ENCODE assay signal across 9 cellular contexts in the genomic region with DNA sequence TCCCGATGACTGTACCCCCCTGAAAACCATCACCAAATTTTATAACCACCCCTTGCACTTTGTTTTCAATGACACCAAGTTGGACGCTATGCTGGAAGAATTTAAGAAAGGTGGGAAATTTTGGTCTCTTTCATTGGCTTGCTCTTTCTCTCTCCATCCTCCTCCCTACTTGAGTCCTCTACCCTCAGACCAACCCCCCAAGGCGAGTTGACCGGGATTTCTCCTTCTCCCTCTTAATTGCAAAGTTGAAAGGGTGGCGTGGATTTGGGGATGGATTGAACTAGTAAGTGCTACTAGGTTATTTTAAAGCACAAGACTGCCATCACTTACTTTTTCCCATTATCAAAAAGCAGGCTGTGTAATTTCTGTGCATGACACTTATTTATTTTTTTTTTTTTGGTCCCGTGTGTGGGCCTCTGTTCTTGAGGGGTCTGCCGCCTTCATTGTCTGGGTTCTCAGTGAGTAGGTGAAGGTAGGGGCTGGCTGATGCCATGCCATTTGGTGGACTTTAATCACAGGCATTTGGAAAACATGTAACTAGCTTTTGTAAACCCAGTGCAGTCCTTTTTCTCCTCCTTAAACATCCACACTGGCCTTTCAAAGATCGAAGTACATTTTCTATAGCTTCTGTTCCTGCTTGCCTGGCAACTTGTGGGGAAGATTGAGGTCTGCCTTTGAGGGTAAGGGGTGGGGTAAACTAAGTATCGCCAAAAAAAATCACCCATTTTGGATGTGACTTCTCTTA. TPM values are rescaled to one million over a fixed set of nuclear protein-coding genes. Genes with fewer than 3 reads are reported as not detected.
DNase-seq lines count a peak whose midpoint lies in the region; ATAC-seq and TF ChIP-seq lines count a peak whose summit lies in the region.
"Had no signal": no experiment of that assay in that cellular context is flagged by ENCODE, and none has a peak within 500 bp of the region (broad histone marks: within the 10 kb centered on the region; RNA-seq: fewer than 3 reads in every experiment).

No MANE protein-coding gene starts in this region.

- peak overlapping the region; percentile 17 for H3K4me3 ChIP-seq in NB4 (ENCODE audit: low read depth, low read length)

- DNase-seq in CD4-positive, alpha-beta T cell: no peak
- DNase-seq in NB4 (ENCODE audit: low read depth) (no peak), neural crest cell (ENCODE audit: low read depth, low spot score) (no peak), NCI-H1048 (lab: John Stamatoyannopoulos, UW) (no peak), NOMO-1 treated with DMSO at 0.1 percent for 48 hours (lab: John Stamatoyannopoulos, UW; ENCODE audit: unreplicated experiment) (no peak), 8988T (no peak)
- DNase-seq in effector memory CD8-positive, alpha-beta T cell: no peak
- no peak for DNase-seq in stimulated activated CD4-positive, alpha-beta T cell treated with anti-CD3 and anti-CD28 coated beads, Interleukin-15, amount 100 ng/mL, for 24 hours
- DNase-seq: stimulated activated CD8-positive, alpha-beta memory T cell treated with anti-CD3 and anti-CD28 coated beads, Interleukin-4, amount 100 ng/mL, for 48 hours had no signal

- no peak overlapping the region for H3K27ac ChIP-seq in CD4-positive, alpha-beta T cell (ENCODE audit: low read depth, low read length)

- peaks cover 74% of the 10 kb centered on the region for H3K4me1 Mint-ChIP-seq in CD4-positive, alpha-beta T cell (ENCODE audit: low read depth)
- H3K4me1 Mint-ChIP-seq in effector memory CD8-positive, alpha-beta T cell (ENCODE audit: low read depth in 2 of 2): peaks cover 35 to 47% of the 10 kb centered on the region in 2 donors
- peaks cover 59% of the 10 kb centered on the region for H3K4me1 Mint-ChIP-seq in neural crest cell

- TF ChIP-seq CTCF in CD4-positive, alpha-beta T cell (IDR thresholded peaks at IDR 0.05): no peak
- TF ChIP-seq CTCF in NB4 (IDR thresholded peaks at IDR 0.05; ENCODE audit: low read depth, low read length): no peak
- TF ChIP-seq CTCF in neural crest cell (conservative IDR thresholded peaks at IDR 0.05): no peak

- ATAC-seq in CD4-positive, alpha-beta T cell (ENCODE audit: poor library complexity): no peak
- no peak for ATAC-seq in effector memory CD8-positive, alpha-beta T cell (replicated peaks)

- H3K27me3 ChIP-seq in CD4-positive, alpha-beta T cell (ENCODE audit: control insufficient read depth, insufficient read depth, low read length): no peaks in the 10 kb centered on the region

- H3K9me3 Mint-ChIP-seq in CD4-positive, alpha-beta T cell: no peaks in the 10 kb centered on the region
- no peaks in the 10 kb centered on the region for H3K9me3 Mint-ChIP-seq in effector memory CD8-positive, alpha-beta T cell
- H3K9me3 Mint-ChIP-seq in neural crest cell: no peaks in the 10 kb centered on the region

- peak overlapping the region; percentile 91 for H3K4me3 Mint-ChIP-seq in CD4-positive, alpha-beta T cell
- peak overlapping the region; percentile 94 to 96 for H3K4me3 Mint-ChIP-seq in effector memory CD8-positive, alpha-beta T cell
- peak overlapping the region; percentile 82 for H3K4me3 Mint-ChIP-seq in neural crest cell

- H3K27ac Mint-ChIP-seq in CD4-positive, alpha-beta T cell: peak overlapping the region; percentile 70
- peak overlapping the region in 1 of 2 donors; percentile 32 for H3K27ac Mint-ChIP-seq in effector memory CD8-positive, alpha-beta T cell
- no peak overlapping the region for H3K27ac Mint-ChIP-seq in neural crest cell (ENCODE audit: unreplicated experiment)

- TF ChIP-seq POLR2A in NB4 (IDR thresholded peaks at IDR 0.05; ENCODE audit: extremely low read depth, insufficient read length): no peak

- no peaks in the 10 kb centered on the region for H3K9me3 ChIP-seq in CD4-positive, alpha-beta T cell (ENCODE audit: control insufficient read depth, low read length)

- POLR2A ChIA-PET in CD4-positive, alpha-beta T cell (lab: Charles Lee): no interaction called here

- peaks cover 6% of the 10 kb centered on the region for H3K27me3 Mint-ChIP-seq in CD4-positive, alpha-beta T cell
- H3K27me3 Mint-ChIP-seq in effector memory CD8-positive, alpha-beta T cell: peaks cover 4 to 6% of the 10 kb centered on the region in 2 donors
- peaks cover 40% of the 10 kb centered on the region for H3K27me3 Mint-ChIP-seq in neural crest cell (ENCODE audit: low read depth)

- intact Hi-C loops in CD4-positive, alpha-beta T cell (cut with DNase I, micrococcal nuclease): loop anchor here (2.0 to 5.0 kb wide), 8 partner anchors 65 to 768 kb away; partner anchors contain the start of genes WBP1L (in 2 of the 2), ACTR1A (in 1 of the 2), BORCS7 (in 1 of the 2) and NOLC1 (in 1 of the 2)

- peaks cover 15% of the 10 kb centered on the region for H3K36me3 Mint-ChIP-seq in CD4-positive, alpha-beta T cell (ENCODE audit: low read depth)
- H3K36me3 Mint-ChIP-seq in effector memory CD8-positive, alpha-beta T cell (ENCODE audit: insufficient read depth): peaks cover 14% of the 10 kb centered on the region
- peaks cover 5% of the 10 kb centered on the region for H3K36me3 Mint-ChIP-seq in neural crest cell (ENCODE audit: low read depth)

- CTCF ChIA-PET in CD4-positive, alpha-beta T cell (lab: Charles Lee): no interaction called here

RNA-seq across cellular contexts. Expression of gene CNNM2, which starts 2.1 kb away (rescaled TPM):
- 1 to 10 TPM; 8.4 to 8.9 TPM for total RNA-seq in CD4-positive, alpha-beta T cell
- 9.6 and 10.0 TPM in 2 replicates for total RNA-seq in neural crest cell

RNA-seq across cellular contexts. Expression of gene AS3MT, which starts 50.9 kb away (rescaled TPM):
- total RNA-seq in CD4-positive, alpha-beta T cell: under 1 TPM; 0.67 to 0.77 TPM
- 10.4 and 11.2 TPM in 2 replicates for total RNA-seq in neural crest cell
